Comparison of ENCODE assay signal across 9 cellular contexts in the genomic region with DNA sequence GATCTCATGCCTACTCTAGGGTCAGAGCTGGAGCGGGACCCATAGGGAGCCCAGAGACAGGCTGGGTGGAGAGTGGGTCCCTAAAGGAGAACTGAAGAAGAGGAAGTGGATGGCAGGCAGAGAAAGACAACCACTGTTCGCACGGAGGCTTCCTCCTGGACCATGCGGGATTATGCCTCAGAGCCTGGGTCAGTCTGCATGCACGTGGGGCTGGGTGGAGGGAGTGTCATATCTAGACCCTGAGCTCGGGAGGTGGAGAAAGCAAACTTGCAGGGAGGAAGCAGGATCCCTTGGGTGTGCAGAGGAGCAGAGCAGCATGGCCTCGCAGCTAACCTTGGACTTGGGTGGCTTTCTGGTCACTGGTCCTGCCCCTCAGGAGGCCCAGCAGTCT.
A peak's percentile ranks its signal among the peaks of the same experiment; 100 is the strongest.
DNase-seq lines count a peak whose midpoint lies in the region; ATAC-seq, FAIRE-seq and TF ChIP-seq lines count a peak whose summit lies in the region.
"Had no signal": no experiment of that assay in that cellular context is flagged by ENCODE, and none has a peak within 500 bp of the region (broad histone marks: within the 10 kb centered on the region; RNA-seq: fewer than 3 reads in every experiment).

No MANE protein-coding gene starts in this region.

- H3K27me3 ChIP-seq in psoas muscle (ENCODE audit: insufficient read depth in 3 of 3, low read length in 2 of 3) = peaks cover 0 to 1% (median 0%) of the 10 kb centered on the region in 3 donors
- no peaks in the 10 kb centered on the region for H3K27me3 ChIP-seq in hepatocyte

- H3K4me1 ChIP-seq in psoas muscle (no peaks in the 10 kb centered on the region), hepatocyte (ENCODE audit: insufficient read depth) (no peaks in the 10 kb centered on the region)

- TF ChIP-seq CTCF in psoas muscle (IDR thresholded peaks at IDR 0.05) = no peak
- TF ChIP-seq CTCF in hepatocyte (IDR thresholded peaks at IDR 0.05; ENCODE audit: poor library complexity) = no peak

- H3K4me2 ChIP-seq in hepatocyte = no peak overlapping the region

- H4K20me1 ChIP-seq in hepatocyte (ENCODE audit: insufficient read depth, poor library complexity, severe bottlenecking) = no peaks in the 10 kb centered on the region

- no peaks in the 10 kb centered on the region for H3K9me2 ChIP-seq in hepatocyte (replicated peaks; ENCODE audit: insufficient read depth)

- H3K4me1 Mint-ChIP-seq in IgD-negative memory B cell = peaks cover 20 to 28% (median 27%) of the 10 kb centered on the region in 3 donors

- H3K9me3 Mint-ChIP-seq in IgD-negative memory B cell = no peaks in the 10 kb centered on the region

- FAIRE-seq in frontal cortex (lab: Jason Lieb, UNC) = no peak
- FAIRE-seq: astrocyte had no signal

- peak; percentile 35 to 67 for DNase-seq in psoas muscle
- DNase-seq in SW 1271 (lab: John Stamatoyannopoulos, UW) = no peak
- no peak for DNase-seq in occipital lobe (lab: John Stamatoyannopoulos, UW)
- no peak for DNase-seq in hepatocyte (ENCODE audit: low spot score)
- DNase-seq in frontal cortex (ENCODE audit: low spot score in 2 of 2) = no peak

- peak; percentile 57 for ATAC-seq in GM18868 (IDR thresholded peaks at IDR 0.05; ENCODE audit: unreplicated experiment)
- ATAC-seq in psoas muscle = peak in 2 of 4 donors; percentile 5 to 31

- peak overlapping the region in 2 of 4 donors; percentile 6 to 52 for H3K4me3 Mint-ChIP-seq in IgD-negative memory B cell

- peaks cover 7% of the 10 kb centered on the region for H3K36me3 Mint-ChIP-seq in IgD-negative memory B cell

- H3K27me3 Mint-ChIP-seq in IgD-negative memory B cell = no peaks in the 10 kb centered on the region

- no peak overlapping the region for H2AFZ ChIP-seq in hepatocyte

- no peaks in the 10 kb centered on the region for H3K9me3 ChIP-seq in psoas muscle
- no peaks in the 10 kb centered on the region for H3K9me3 ChIP-seq in hepatocyte (ENCODE audit: low read depth)

- no peaks in the 10 kb centered on the region for H3K79me2 ChIP-seq in hepatocyte

- H3K27ac ChIP-seq in cingulate gyrus (ENCODE audit: low read depth, low read length) = peak overlapping the region; percentile 44
- no peak overlapping the region for H3K27ac ChIP-seq in psoas muscle
- H3K27ac ChIP-seq in hepatocyte = no peak overlapping the region

- WGBS in psoas muscle, 3 donors = 79 to 87% (median 84%) methylated on average over 7 of the region's 7 CpGs
- 89% methylated on average over 7 of the region's 7 CpGs for WGBS in hepatocyte (ENCODE audit: low lambda C conversion rate, missing lambda C conversion rate)

- H3K27ac Mint-ChIP-seq in IgD-negative memory B cell = peak overlapping the region in 2 of 3 donors; percentile 47 to 56

- intact Hi-C loops in psoas muscle (cut with DNase I) = loop anchor here (10.0 kb wide), 1 partner anchor 355 kb away; no protein-coding TSS in a partner anchor

- no peak overlapping the region for H3K4me3 ChIP-seq in psoas muscle
- no peak overlapping the region for H3K4me3 ChIP-seq in hepatocyte

- H3K36me3 ChIP-seq in psoas muscle (ENCODE audit: insufficient read depth in 1 of 2, low read depth in 1 of 2) = no peaks in the 10 kb centered on the region
- no peaks in the 10 kb centered on the region for H3K36me3 ChIP-seq in hepatocyte (replicated peaks; ENCODE audit: insufficient read depth, low read depth)

Comparison
In these comparisons a context has a peak if more than half of its experiments do, and no peak if none do; other contexts are left out.
1. DNase-seq: peak in psoas muscle (2 of 2); none in SW 1271 (0 of 2), occipital lobe (single experiment), hepatocyte (single experiment) and frontal cortex (0 of 2).